28 cellular contexts compared by ENCODE assay signal in the genomic region with DNA sequence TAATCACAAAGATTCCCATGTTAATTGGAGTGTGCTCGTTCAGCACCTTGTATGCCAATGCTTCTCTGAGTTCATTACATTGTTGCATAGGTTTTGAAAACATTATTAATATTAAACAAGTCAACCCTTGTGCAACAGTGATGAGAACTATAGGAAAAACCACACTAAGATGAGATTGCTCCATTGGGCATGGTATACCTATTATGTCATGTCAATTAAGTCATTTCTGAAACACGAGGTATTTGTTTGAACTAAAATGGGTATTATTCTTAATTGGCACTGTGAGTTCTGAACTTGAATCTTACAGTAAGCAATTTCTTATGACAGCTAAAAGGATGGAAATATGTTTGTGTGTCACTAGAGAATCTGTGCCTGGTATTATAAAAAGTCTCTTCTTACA.
"Had no signal": no experiment of that assay in that cellular context is flagged by ENCODE, and none has a peak within 500 bp of the region (broad histone marks: within the 10 kb centered on the region; RNA-seq: fewer than 3 reads in every experiment).

No MANE protein-coding gene starts in this region.

- FAIRE-seq: colon, endothelial cell of umbilical vein, kidney had no signal

- H3K4me3 ChIP-seq: coronary artery, dorsolateral prefrontal cortex, esophagus squamous epithelium, gastrocnemius medialis, hepatocyte, lower lobe of right lung had no signal

- H3K27me3 ChIP-seq: dorsolateral prefrontal cortex, esophagus squamous epithelium, gastrocnemius medialis, hepatocyte had no signal

- DNase-seq: dermis blood vessel endothelial cell; dorsolateral prefrontal cortex; effector CD4-positive, alpha-beta T cell; effector memory CD4-positive, alpha-beta T cell; erythroblast; esophagus squamous epithelium; foreskin fibroblast; foreskin melanocyte; gastrocnemius medialis; glutamatergic neuron; head of caudate nucleus; hypothalamus; immature natural killer cell; islet precursor cell; kidney; kidney glomerular epithelial cell; left colon; left ventricle myocardium superior; lower lobe of right lung; mesendoderm; midbrain had no signal

- H3K36me3 ChIP-seq: esophagus squamous epithelium, gastrocnemius medialis, lower lobe of right lung had no signal

- H3K27ac ChIP-seq: coronary artery, dorsolateral prefrontal cortex, epithelial cell of prostate, esophagus squamous epithelium, gastrocnemius medialis, hepatocyte, lower lobe of right lung had no signal

- ATAC-seq: esophagus mucosa, gastrocnemius medialis, left colon, left lobe of liver, left ventricle myocardium superior, lower lobe of right lung had no signal

- H3K9me3 ChIP-seq: esophagus squamous epithelium, gastrocnemius medialis, lower lobe of right lung had no signal

- H3K4me1 ChIP-seq: lower lobe of right lung had no signal
